Comparison of ENCODE assay signal across 17 cellular contexts in genomic region chr3:58608648-58609047, GRCh38. TPM values are rescaled to one million over a fixed set of nuclear protein-coding genes. Genes with fewer than 3 reads are reported as not detected.
DNase-seq lines count a peak whose midpoint lies in the region; ATAC-seq and TF ChIP-seq lines count a peak whose summit lies in the region.
"Had no signal": no experiment of that assay in that cellular context is flagged by ENCODE, and none has a peak within 500 bp of the region (broad histone marks: within the 10 kb centered on the region; RNA-seq: fewer than 3 reads in every experiment).

No MANE protein-coding gene starts in this region.

- ATAC-seq in GM21723 (IDR thresholded peaks at IDR 0.05; ENCODE audit: unreplicated experiment) (no peak), HG02623 (IDR thresholded peaks at IDR 0.05; ENCODE audit: unreplicated experiment) (no peak)
- ATAC-seq: foreskin keratinocyte had no signal

- peaks cover 10% of the 10 kb centered on the region for H3K36me3 Mint-ChIP-seq in brain
- no peaks in the 10 kb centered on the region for H3K36me3 Mint-ChIP-seq in CD8-positive, alpha-beta memory T cell
- H3K36me3 Mint-ChIP-seq: mesothelial cell of epicardium, type B pancreatic cell had no signal

- no peak for TF ChIP-seq CTCF in brain (conservative IDR thresholded peaks at IDR 0.05)

- H3K27me3 ChIP-seq in CD8-positive, alpha-beta memory T cell (ENCODE audit: insufficient read depth, low read length, poor library complexity, severe bottlenecking) = no peaks in the 10 kb centered on the region
- H3K27me3 ChIP-seq: sigmoid colon had no signal

- POLR2A ChIA-PET in CD8-positive, alpha-beta memory T cell (lab: Charles Lee) = no interaction called here

- DNase-seq in COLO668 (lab: John Stamatoyannopoulos, UW; ENCODE audit: unreplicated experiment) (peak; percentile 15), NCI-H2029 (lab: John Stamatoyannopoulos, UW) (peak; percentile 57), kidney glomerular epithelial cell (lab: John Stamatoyannopoulos, UW) (peak; percentile 79), SKM-1 (lab: John Stamatoyannopoulos, UW; ENCODE audit: unreplicated experiment) (no peak)
- DNase-seq in CD8-positive, alpha-beta memory T cell = no peak
- DNase-seq: activated CD4-positive, CD25-positive, alpha-beta regulatory T cell treated with anti-CD3 and anti-CD28 coated beads, Interleukin-2, amount 50 U/mL, for 72 hours; activated effector memory CD4-positive, alpha-beta T cell treated with anti-CD3 and anti-CD28 coated beads, Interleukin-2, amount 50 U/mL, for 16 hours; foreskin keratinocyte; GOT3; NCI-H510A; sigmoid colon had no signal

- peaks cover 8% of the 10 kb centered on the region for H3K27me3 Mint-ChIP-seq in brain
- peaks cover 11 to 19% of the 10 kb centered on the region in 2 donors for H3K27me3 Mint-ChIP-seq in CD8-positive, alpha-beta memory T cell

- H3K4me1 ChIP-seq in CD8-positive, alpha-beta memory T cell (ENCODE audit: insufficient read depth, low read length) = no peaks in the 10 kb centered on the region
- H3K4me1 ChIP-seq: foreskin keratinocyte, sigmoid colon had no signal

- H3K36me3 ChIP-seq in CD8-positive, alpha-beta memory T cell (ENCODE audit: insufficient read depth, low read length) = no peaks in the 10 kb centered on the region
- H3K36me3 ChIP-seq: sigmoid colon had no signal

- no peak overlapping the region for H3K4me3 Mint-ChIP-seq in brain
- H3K4me3 Mint-ChIP-seq in CD8-positive, alpha-beta memory T cell = no peak overlapping the region
- H3K4me3 Mint-ChIP-seq: mesothelial cell of epicardium, type B pancreatic cell had no signal

- no peaks in the 10 kb centered on the region for H3K9me3 ChIP-seq in CD8-positive, alpha-beta memory T cell (ENCODE audit: low read length)

- peaks cover 43% of the 10 kb centered on the region for H3K4me1 Mint-ChIP-seq in brain
- H3K4me1 Mint-ChIP-seq in CD8-positive, alpha-beta memory T cell = peaks cover 0 to 5% (median 0%) of the 10 kb centered on the region in 3 donors
- H3K4me1 Mint-ChIP-seq: mesothelial cell of epicardium had no signal

- peaks cover 5 to 23% (median 11%) of the 10 kb centered on the region in 5 experiments for H3K9me3 Mint-ChIP-seq in brain
- no peaks in the 10 kb centered on the region for H3K9me3 Mint-ChIP-seq in CD8-positive, alpha-beta memory T cell
- H3K9me3 Mint-ChIP-seq: type B pancreatic cell had no signal

- peak overlapping the region in 4 of 5 experiments; percentile 46 to 92 (median 72) for H3K27ac Mint-ChIP-seq in brain
- H3K27ac Mint-ChIP-seq in CD8-positive, alpha-beta memory T cell = no peak overlapping the region
- H3K27ac Mint-ChIP-seq: mesothelial cell of epicardium, type B pancreatic cell had no signal

- CTCF ChIA-PET in CD8-positive, alpha-beta memory T cell (lab: Charles Lee) = no interaction called here

- H3K27ac ChIP-seq in CD8-positive, alpha-beta memory T cell (ENCODE audit: low read depth, low read length) = no peak overlapping the region
- H3K27ac ChIP-seq: foreskin keratinocyte, sigmoid colon had no signal

- H3K4me3 ChIP-seq in CD8-positive, alpha-beta memory T cell (ENCODE audit: low read length) = no peak overlapping the region
- H3K4me3 ChIP-seq: sigmoid colon had no signal

RNA-seq across cellular contexts. Expression of gene FAM107A, which starts 31.5 kb away (rescaled TPM):
- 470 TPM for polyA plus RNA-seq in brain (ENCODE audit: insufficient read depth, low read depth, low replicate concordance)
- not detected for total RNA-seq in CD8-positive, alpha-beta memory T cell
- polyA plus RNA-seq in CD8-positive, alpha-beta memory T cell = not detected
- total RNA-seq: foreskin keratinocyte, mesothelial cell of epicardium had no signal
- polyA plus RNA-seq: foreskin keratinocyte had no signal

RNA-seq across cellular contexts. Expression of gene FAM3D, which starts 57.9 kb away (rescaled TPM):
- polyA plus RNA-seq in brain (ENCODE audit: insufficient read depth, low read depth, low replicate concordance) = not detected
- not detected for total RNA-seq in CD8-positive, alpha-beta memory T cell
- not detected for polyA plus RNA-seq in CD8-positive, alpha-beta memory T cell
- total RNA-seq: foreskin keratinocyte had no signal
- polyA plus RNA-seq: BJ, foreskin keratinocyte had no signal

Comparison
In these comparisons a context has a peak if more than half of its experiments do, and no peak if none do; other contexts are left out.
1. DNase-seq: peak in COLO668 (single experiment), NCI-H2029 (single experiment) and kidney glomerular epithelial cell (single experiment); none in SKM-1 (single experiment) and CD8-positive, alpha-beta memory T cell (0 of 5).
2. H3K27ac Mint-ChIP-seq: peak in brain (4 of 5); none in CD8-positive, alpha-beta memory T cell (0 of 8).
3. RNA of gene FAM107A, which starts 31.5 kb away (polyA plus RNA-seq): 470 TPM in brain (single experiment); not detected in CD8-positive, alpha-beta memory T cell (single experiment); every median in the first group is over 100 times any median in the second.